Comparison of ENCODE assay signal across 2 cellular contexts in genomic region chr19:49859838-49860715, GRCh38.
TF ChIP-seq lines count a peak whose summit lies in the region.

No MANE protein-coding gene starts in this region.

TF ChIP-seq in HCT116, 20 proteins besides CTCF, POLR2A, EP300 and RAD21 (continued from another document):
- no peak for TF ChIP-seq ATF3 (IDR thresholded peaks at IDR 0.05)
TF ChIP-seq in HCT116: peak in this region for 1.

TF ChIP-seq in HEK293T, 16 proteins besides CTCF, POLR2A, EP300 and RAD21:
- TF ChIP-seq PKNOX1 (IDR thresholded peaks at IDR 0.05) (no peak), ELF4 (IDR thresholded peaks at IDR 0.05) (no peak), TARDBP (IDR thresholded peaks at IDR 0.05) (no peak), ZNF384 (IDR thresholded peaks at IDR 0.05) (no peak), FOXK2 (IDR thresholded peaks at IDR 0.05) (no peak), FOXA1 (IDR thresholded peaks at IDR 0.05) (no peak), BHLHE40 (IDR thresholded peaks at IDR 0.05; ENCODE audit: borderline replicate concordance) (no peak), FOXM1 (IDR thresholded peaks at IDR 0.05; ENCODE audit: borderline replicate concordance) (no peak), HDGF (IDR thresholded peaks at IDR 0.05; ENCODE audit: borderline replicate concordance) (no peak), NFRKB (IDR thresholded peaks at IDR 0.05) (no peak), SP1 (IDR thresholded peaks at IDR 0.05) (no peak), ARNT (IDR thresholded peaks at IDR 0.05) (no peak), CTBP1 (IDR thresholded peaks at IDR 0.05; ENCODE audit: borderline replicate concordance) (no peak), LEF1 (IDR thresholded peaks at IDR 0.05; ENCODE audit: borderline replicate concordance) (no peak), SUZ12 (IDR thresholded peaks at IDR 0.05) (no peak), L3MBTL2 (conservative IDR thresholded peaks at IDR 0.05) (no peak)
